In the genomic region with DNA sequence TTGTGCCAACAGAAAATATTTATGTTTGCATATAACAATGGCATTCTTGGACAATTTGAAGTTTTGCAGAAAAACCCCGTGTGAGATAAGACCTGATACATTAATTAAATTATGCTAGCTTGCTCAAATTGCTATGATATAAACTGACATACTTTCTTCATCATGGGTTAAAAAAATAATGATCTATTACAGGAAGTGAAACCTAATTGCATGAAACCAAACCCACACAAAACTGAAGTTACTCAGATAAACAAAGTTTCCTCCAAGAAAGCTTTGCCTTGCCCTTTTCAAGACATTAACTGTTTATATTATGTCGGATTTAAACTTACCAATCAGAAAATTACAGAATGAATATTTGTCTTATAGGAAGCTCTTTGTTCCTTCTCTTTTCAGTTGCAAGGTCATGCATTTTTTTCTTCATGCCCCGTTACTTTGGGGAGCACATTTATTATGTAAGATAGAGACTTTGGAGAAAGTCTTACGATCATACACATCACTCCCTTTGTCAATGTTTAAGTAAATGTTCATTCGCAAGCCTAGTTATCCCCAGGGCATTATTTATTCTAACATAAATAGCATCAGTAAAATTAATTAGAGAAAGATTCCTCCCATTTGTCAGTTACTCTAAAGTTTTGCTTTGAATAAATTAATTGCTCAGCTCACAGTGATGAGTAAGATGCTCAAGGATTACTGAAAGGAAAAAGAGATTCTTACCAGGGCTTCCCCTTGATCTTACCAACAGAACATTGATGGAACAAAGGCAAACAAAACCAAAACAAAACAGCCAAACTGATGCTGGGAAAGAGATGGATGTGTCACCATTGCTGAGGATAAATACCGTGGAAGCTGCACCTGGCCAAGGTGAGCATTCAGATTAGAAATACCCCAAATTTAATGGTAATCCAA, we compare ENCODE assay signal across 10 cellular contexts. TPM values are rescaled to one million over a fixed set of nuclear protein-coding genes. Genes with fewer than 3 reads are reported as not detected.
DNase-seq lines count a peak whose midpoint lies in the region; ATAC-seq, FAIRE-seq and TF ChIP-seq lines count a peak whose summit lies in the region.
"Had no signal": no experiment of that assay in that cellular context is flagged by ENCODE, and none has a peak within 500 bp of the region (broad histone marks: within the 10 kb centered on the region; RNA-seq: fewer than 3 reads in every experiment).

No MANE protein-coding gene starts in this region.

- peaks cover 13% of the 10 kb centered on the region for H3K4me1 Mint-ChIP-seq in activated T-helper 1 cell treated with anti-CD3 and anti-CD28 coated beads, Interleukin-12 subunit alpha, Interleukin-12 subunit beta, Interleukin-2, Interleukin-4 antibody, amounts not matched to agents 30 ng/mL and 10 ng/mL and 1 ng/mL, durations not matched to agents 14 hours and 24 hours and 36 hours (ENCODE audit: low read depth)
- peaks cover 8% of the 10 kb centered on the region for H3K4me1 Mint-ChIP-seq in type B pancreatic cell (ENCODE audit: unreplicated experiment)

- H3K36me3 Mint-ChIP-seq in activated T-helper 1 cell treated with anti-CD3 and anti-CD28 coated beads, Interleukin-12 subunit alpha, Interleukin-12 subunit beta, Interleukin-2, Interleukin-4 antibody, amounts not matched to agents 30 ng/mL and 10 ng/mL and 1 ng/mL, durations not matched to agents 14 hours and 24 hours and 36 hours (ENCODE audit: low read depth) = peaks cover 10% of the 10 kb centered on the region
- H3K36me3 Mint-ChIP-seq in type B pancreatic cell = no peaks in the 10 kb centered on the region

- no peak for TF ChIP-seq CTCF in type B pancreatic cell (conservative IDR thresholded peaks at IDR 0.05)

- ATAC-seq in GM18511 (IDR thresholded peaks at IDR 0.05; ENCODE audit: unreplicated experiment) (peak; percentile 95), GM21360 (IDR thresholded peaks at IDR 0.05; ENCODE audit: unreplicated experiment) (peak; percentile 86), HG03135 (IDR thresholded peaks at IDR 0.05; ENCODE audit: unreplicated experiment) (peak; percentile 87)

- H3K27me3 Mint-ChIP-seq in activated T-helper 1 cell treated with anti-CD3 and anti-CD28 coated beads, Interleukin-12 subunit alpha, Interleukin-12 subunit beta, Interleukin-2, Interleukin-4 antibody, amounts not matched to agents 30 ng/mL and 10 ng/mL and 1 ng/mL, durations not matched to agents 14 hours and 24 hours and 36 hours (ENCODE audit: insufficient read depth) = peaks cover 4% of the 10 kb centered on the region
- H3K27me3 Mint-ChIP-seq in type B pancreatic cell = no peaks in the 10 kb centered on the region

- H3K9me3 Mint-ChIP-seq in activated T-helper 1 cell treated with anti-CD3 and anti-CD28 coated beads, Interleukin-12 subunit alpha, Interleukin-12 subunit beta, Interleukin-2, Interleukin-4 antibody, amounts not matched to agents 30 ng/mL and 10 ng/mL and 1 ng/mL, durations not matched to agents 14 hours and 24 hours and 36 hours = peaks cover 21% of the 10 kb centered on the region
- H3K9me3 Mint-ChIP-seq in type B pancreatic cell = peaks cover 5% of the 10 kb centered on the region

- no peak for DNase-seq in activated T-helper 1 cell treated with anti-CD3 and anti-CD28 coated beads, Interleukin-12 subunit alpha, Interleukin-12 subunit beta, Interleukin-2, Interleukin-4 antibody, amounts not matched to agents 30 ng/mL and 10 ng/mL and 1 ng/mL, durations not matched to agents 14 hours and 24 hours and 36 hours (ENCODE audit: low spot score)
- DNase-seq in type B pancreatic cell (ENCODE audit: extremely low spot score, unreplicated experiment) (no peak), pons (ENCODE audit: low spot score) (no peak), NCI-H2196 (lab: John Stamatoyannopoulos, UW; ENCODE audit: unreplicated experiment) (no peak), frontal cortex (ENCODE audit: low spot score in 2 of 2) (no peak)
- DNase-seq: activated naive CD8-positive, alpha-beta T cell treated with anti-CD3 and anti-CD28 coated beads, Interleukin-2, amount 10 ng/mL, durations not matched to agents 7 days and 5 days; SHP77 had no signal

- no peak overlapping the region for H3K4me3 Mint-ChIP-seq in activated T-helper 1 cell treated with anti-CD3 and anti-CD28 coated beads, Interleukin-12 subunit alpha, Interleukin-12 subunit beta, Interleukin-2, Interleukin-4 antibody, amounts not matched to agents 30 ng/mL and 10 ng/mL and 1 ng/mL, durations not matched to agents 14 hours and 24 hours and 36 hours
- no peak overlapping the region for H3K4me3 Mint-ChIP-seq in type B pancreatic cell
- H3K4me3 Mint-ChIP-seq: activated naive CD8-positive, alpha-beta T cell treated with anti-CD3 and anti-CD28 coated beads, Interleukin-2, amount 10 ng/mL, durations not matched to agents 7 days and 5 days had no signal

- H3K27ac Mint-ChIP-seq in activated T-helper 1 cell treated with anti-CD3 and anti-CD28 coated beads, Interleukin-12 subunit alpha, Interleukin-12 subunit beta, Interleukin-2, Interleukin-4 antibody, amounts not matched to agents 30 ng/mL and 10 ng/mL and 1 ng/mL, durations not matched to agents 14 hours and 24 hours and 36 hours = peak overlapping the region; percentile 18
- no peak overlapping the region for H3K27ac Mint-ChIP-seq in type B pancreatic cell
- H3K27ac Mint-ChIP-seq: activated naive CD8-positive, alpha-beta T cell treated with anti-CD3 and anti-CD28 coated beads, Interleukin-2, amount 10 ng/mL, durations not matched to agents 7 days and 5 days had no signal

- intact Hi-C loops in activated T-helper 1 cell treated with anti-CD3 and anti-CD28 coated beads, Interleukin-12 subunit alpha, Interleukin-12 subunit beta, Interleukin-2, Interleukin-4 antibody, amounts not matched to agents 30 ng/mL and 10 ng/mL and 1 ng/mL, durations not matched to agents 14 hours and 24 hours and 36 hours (cut with micrococcal nuclease) = loop anchor here (5.0 kb wide), 2 partner anchors 109 to 141 kb away; a partner anchor contains a TSS

- FAIRE-seq in frontal cortex (lab: Jason Lieb, UNC) = no peak

RNA-seq across cellular contexts. Expression of a gene that starts 14.7 kb away (rescaled TPM):
- total RNA-seq in activated T-helper 1 cell treated with anti-CD3 and anti-CD28 coated beads, Interleukin-12 subunit alpha, Interleukin-12 subunit beta, Interleukin-2, Interleukin-4 antibody, amounts not matched to agents 30 ng/mL and 10 ng/mL and 1 ng/mL, durations not matched to agents 14 hours and 24 hours and 36 hours = not detected in 2 replicates
- total RNA-seq in type B pancreatic cell (ENCODE audit: low replicate concordance) (not detected in 2 replicates), frontal cortex (1.2 TPM)
